ENCODE assay signal across 10 cellular contexts in the genomic region with DNA sequence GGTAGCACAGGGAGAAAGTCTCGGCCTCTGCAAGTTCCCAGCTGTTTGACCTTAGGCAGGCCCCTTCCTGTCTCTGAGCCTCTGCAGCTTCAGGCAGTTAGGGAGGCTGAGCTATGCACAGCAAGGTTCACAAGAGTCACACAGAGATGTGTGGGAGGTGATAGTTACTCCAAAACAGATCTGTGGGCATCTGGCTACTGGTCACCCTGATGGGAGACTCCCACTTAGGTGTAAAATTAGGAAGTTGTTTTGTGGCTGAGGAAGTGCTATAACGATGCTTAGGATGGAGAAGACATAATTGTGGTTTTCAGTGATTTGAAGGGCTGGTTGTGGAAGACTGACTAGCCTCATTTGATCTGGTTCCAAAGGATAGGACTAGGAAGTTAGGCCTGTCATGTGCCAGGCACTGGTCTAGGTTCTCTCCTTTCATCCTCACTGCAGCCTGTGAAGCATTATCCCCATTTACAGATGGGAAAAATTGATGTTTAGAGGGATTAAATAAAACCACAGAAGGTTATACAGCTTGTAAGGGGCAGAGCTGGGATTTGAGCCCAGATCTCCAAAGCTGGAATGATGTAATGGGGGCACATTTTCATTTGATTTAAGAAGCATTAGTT. TPM values are rescaled to one million over a fixed set of nuclear protein-coding genes. Genes with fewer than 3 reads are reported as not detected.
A peak's percentile ranks its signal among the peaks of the same experiment; 100 is the strongest.
DNase-seq lines count a peak whose midpoint lies in the region; ATAC-seq, FAIRE-seq and TF ChIP-seq lines count a peak whose summit lies in the region.
"Had no signal": no experiment of that assay in that cellular context is flagged by ENCODE, and none has a peak within 500 bp of the region (broad histone marks: within the 10 kb centered on the region; RNA-seq: fewer than 3 reads in every experiment).

No MANE protein-coding gene starts in this region.

- peak overlapping the region; percentile 86 for H3K27ac Mint-ChIP-seq in stimulated activated effector memory CD8-positive, alpha-beta T cell treated with anti-CD3 and anti-CD28 coated beads, Interleukin-12 subunit alpha, Interleukin-12 subunit beta, amount 100 ng/mL, for 72 hours

- peaks cover 10% of the 10 kb centered on the region for H3K36me3 Mint-ChIP-seq in stimulated activated effector memory CD8-positive, alpha-beta T cell treated with anti-CD3 and anti-CD28 coated beads, Interleukin-12 subunit alpha, Interleukin-12 subunit beta, amount 100 ng/mL, for 72 hours

- peak; percentile 37 for ATAC-seq in stimulated activated effector memory CD8-positive, alpha-beta T cell treated with anti-CD3 and anti-CD28 coated beads, Interleukin-12 subunit alpha, Interleukin-12 subunit beta, amount 100 ng/mL, for 72 hours
- no peak for ATAC-seq in HG03108 (IDR thresholded peaks at IDR 0.05; ENCODE audit: unreplicated experiment)
- ATAC-seq: body of pancreas had no signal

- no peak for DNase-seq in GM19239 (ENCODE audit: insufficient read length, low spot score)
- peak; percentile 62 for DNase-seq in RPMI7951 (ENCODE audit: low read depth)
- peak; percentile 13 for DNase-seq in fibroblast of pulmonary artery (ENCODE audit: low read depth)
- DNase-seq in stimulated activated effector memory CD8-positive, alpha-beta T cell treated with anti-CD3 and anti-CD28 coated beads, Interleukin-12 subunit alpha, Interleukin-12 subunit beta, amount 100 ng/mL, for 72 hours (ENCODE audit: low spot score in 2 of 2): no peak
- DNase-seq in dedifferentiated amniotic fluid mesenchymal stem cell (ENCODE audit: extremely low spot score): no peak
- no peak for DNase-seq in HK-2 (ENCODE audit: unreplicated experiment)
- no peak for DNase-seq in NCI-H2171 treated with DMSO at 0.1 percent for 48 hours (lab: John Stamatoyannopoulos, UW)
- DNase-seq: body of pancreas had no signal

- peaks cover 71% of the 10 kb centered on the region for H3K4me1 Mint-ChIP-seq in stimulated activated effector memory CD8-positive, alpha-beta T cell treated with anti-CD3 and anti-CD28 coated beads, Interleukin-12 subunit alpha, Interleukin-12 subunit beta, amount 100 ng/mL, for 72 hours

- no peak for TF ChIP-seq CTCF in fibroblast of pulmonary artery (IDR thresholded peaks at IDR 0.05; ENCODE audit: low read length, missing control alignments)

- H3K4me3 ChIP-seq in fibroblast of pulmonary artery (replicated peaks; ENCODE audit: low read depth, low read length): no peak overlapping the region
- H3K4me3 ChIP-seq: body of pancreas, SK-N-MC had no signal

- FAIRE-seq in GM19239 (lab: Jason Lieb, UNC): peak; percentile 77

- no peak overlapping the region for H3K4me3 Mint-ChIP-seq in stimulated activated effector memory CD8-positive, alpha-beta T cell treated with anti-CD3 and anti-CD28 coated beads, Interleukin-12 subunit alpha, Interleukin-12 subunit beta, amount 100 ng/mL, for 72 hours

- H3K9me3 Mint-ChIP-seq in stimulated activated effector memory CD8-positive, alpha-beta T cell treated with anti-CD3 and anti-CD28 coated beads, Interleukin-12 subunit alpha, Interleukin-12 subunit beta, amount 100 ng/mL, for 72 hours: no peaks in the 10 kb centered on the region

RNA-seq across cellular contexts. Expression of a gene that starts 13.5 kb away (rescaled TPM):
- 38.5 and 43.7 TPM in 2 replicates for total RNA-seq in RPMI7951 (2014; rRNA removed; shearing (Covaris generic))

RNA-seq across cellular contexts. Expression of a gene that starts 13.9 kb away (rescaled TPM):
- total RNA-seq in RPMI7951 (2014; rRNA removed; shearing (Covaris generic)): 55.6 and 59.7 TPM in 2 replicates

RNA-seq across cellular contexts. Expression of a gene that starts 35.8 kb away (rescaled TPM):
- 11.5 and 14.2 TPM in 2 replicates for total RNA-seq in RPMI7951 (2014; rRNA removed; shearing (Covaris generic))

Comparison
In these comparisons a context has a peak if more than half of its experiments do, and no peak if none do; other contexts are left out.
1. DNase-seq: peak in RPMI7951 (single experiment) and fibroblast of pulmonary artery (single experiment); none in GM19239 (single experiment), stimulated activated effector memory CD8-positive, alpha-beta T cell treated with anti-CD3 and anti-CD28 coated beads, Interleukin-12 subunit alpha, Interleukin-12 subunit beta, amount 100 ng/mL, for 72 hours (0 of 2), dedifferentiated amniotic fluid mesenchymal stem cell (single experiment), HK-2 (single experiment) and NCI-H2171 treated with DMSO at 0.1 percent for 48 hours (single experiment).